18 cellular contexts compared by ENCODE assay signal in the genomic region with DNA sequence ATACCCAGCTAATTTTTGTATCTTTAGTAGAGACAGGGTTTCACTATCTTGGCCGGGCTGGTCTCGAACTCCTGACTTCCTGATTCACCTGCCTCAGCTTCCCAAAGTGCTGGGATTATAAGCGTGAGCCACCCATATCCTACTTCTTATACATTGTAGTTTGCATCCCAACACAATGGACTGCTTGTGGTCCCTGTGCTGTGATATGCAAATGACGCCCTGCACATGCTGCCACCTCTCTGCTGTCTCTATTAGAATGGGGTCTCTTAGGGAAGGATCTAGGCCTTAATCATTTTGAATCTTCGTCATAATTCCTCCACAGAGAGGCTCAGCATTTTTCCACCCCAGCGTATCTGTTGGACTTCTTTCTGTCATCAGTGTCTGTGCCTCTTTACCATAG.
"Had no signal": no experiment of that assay in that cellular context is flagged by ENCODE, and none has a peak within 500 bp of the region (broad histone marks: within the 10 kb centered on the region; RNA-seq: fewer than 3 reads in every experiment).

No MANE protein-coding gene starts in this region.

- H3K36me3 Mint-ChIP-seq: naive B cell had no signal

- H3K27ac Mint-ChIP-seq: dendritic cell treated with granulocyte-macrophage colony-stimulating factor and Interleukin-4, amounts not matched to agents 40 ng/mL and 50 ng/mL, for 4 days; effector memory CD8-positive, alpha-beta T cell; naive B cell; nephron had no signal

- H3K27ac ChIP-seq: epithelial cell of prostate, esophagus muscularis mucosa, gastrocnemius medialis, hepatocyte, right atrium auricular region, sigmoid colon, skin epidermis, stomach, thoracic aorta, transverse colon had no signal

- H3K4me1 Mint-ChIP-seq: naive B cell, nephron had no signal

- H3K4me1 ChIP-seq: esophagus muscularis mucosa, gastrocnemius medialis, right atrium auricular region, sigmoid colon, stomach, transverse colon had no signal

- H3K9me3 ChIP-seq: gastrocnemius medialis, right atrium auricular region, sigmoid colon, transverse colon had no signal

- H3K27me3 Mint-ChIP-seq: dendritic cell treated with granulocyte-macrophage colony-stimulating factor and Interleukin-4, amounts not matched to agents 40 ng/mL and 50 ng/mL, for 4 days; effector memory CD8-positive, alpha-beta T cell; naive B cell had no signal

- H3K36me3 ChIP-seq: esophagus muscularis mucosa, gastrocnemius medialis, right atrium auricular region, sigmoid colon, stomach, thoracic aorta, transverse colon had no signal

- ATAC-seq: effector memory CD8-positive, alpha-beta T cell; gastrocnemius medialis had no signal

- DNase-seq: effector memory CD8-positive, alpha-beta T cell; gastrocnemius medialis; head of caudate nucleus; kidney glomerular epithelial cell; mesendoderm; naive B cell; sigmoid colon; stimulated activated naive CD4-positive, alpha-beta T cell; stomach; transverse colon had no signal

- H3K27me3 ChIP-seq: esophagus muscularis mucosa, gastrocnemius medialis, hepatocyte, right atrium auricular region, sigmoid colon, stomach, transverse colon had no signal

- H3K4me3 Mint-ChIP-seq: dendritic cell treated with granulocyte-macrophage colony-stimulating factor and Interleukin-4, amounts not matched to agents 40 ng/mL and 50 ng/mL, for 4 days; effector memory CD8-positive, alpha-beta T cell; naive B cell; nephron had no signal

- H3K4me3 ChIP-seq: esophagus muscularis mucosa, gastrocnemius medialis, hepatocyte, right atrium auricular region, sigmoid colon, skin epidermis, stomach, thoracic aorta, transverse colon had no signal
